Comparison of ENCODE assay signal across 8 cellular contexts in the genomic region with DNA sequence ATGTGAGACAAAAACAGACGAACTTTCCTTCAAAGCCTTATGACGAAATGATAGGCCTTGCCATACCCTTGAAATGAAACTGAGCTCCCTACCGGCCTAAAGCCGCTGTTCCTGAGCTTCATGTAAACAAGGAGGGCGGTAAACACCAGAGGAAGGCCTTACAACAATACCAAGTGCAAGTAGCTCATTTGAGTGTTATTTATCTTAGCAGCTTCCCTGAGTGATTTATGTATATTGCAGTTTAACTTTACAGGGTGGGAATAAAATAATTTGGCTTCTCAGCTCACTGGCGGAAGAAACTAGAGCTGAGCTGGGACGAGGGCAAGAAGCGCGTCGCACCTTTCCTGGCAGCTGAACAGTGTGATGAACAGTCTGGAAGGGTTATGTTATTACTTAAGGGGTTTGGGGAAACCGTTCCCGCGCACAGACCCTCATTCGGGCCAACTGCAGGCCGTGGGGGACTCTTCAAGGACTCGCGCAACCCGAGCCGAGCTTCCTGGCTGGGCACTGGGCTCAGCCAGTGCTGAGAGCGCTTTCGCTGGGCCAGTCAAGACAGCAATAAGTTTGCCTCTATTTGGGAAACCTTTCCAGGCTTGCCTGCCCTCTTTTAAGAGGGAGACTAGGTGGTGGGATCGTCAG.
A peak's percentile ranks its signal among the peaks of the same experiment; 100 is the strongest.
DNase-seq lines count a peak whose midpoint lies in the region; ATAC-seq, FAIRE-seq and TF ChIP-seq lines count a peak whose summit lies in the region.

No MANE protein-coding gene starts in this region.

- FAIRE-seq in kidney (lab: Jason Lieb, UNC), result no peak

- H3K4me1 ChIP-seq in kidney (ENCODE audit: control insufficient read depth in 1 of 2, insufficient read depth in 1 of 2, low read depth in 1 of 2, low read length in 2 of 2), result peaks cover 10 to 19% of the 10 kb centered on the region in 2 donors

- DNase-seq in NCI-H1436 treated with DMSO at 0.1 percent for 48 hours (lab: John Stamatoyannopoulos, UW), result peak; percentile 8
- DNase-seq in NCI-H1436 (lab: John Stamatoyannopoulos, UW), result no peak
- DNase-seq in NAMALWA (ENCODE audit: low spot score), result peak; percentile 73
- DNase-seq in activated naive CD8-positive, alpha-beta T cell treated with anti-CD3 and anti-CD28 coated beads, Interleukin-2, amount 50 U/mL, for 24 hours, result peak; percentile 12
- peak; percentile 68 for DNase-seq in kidney
- no peak for DNase-seq in NCI-H82 (lab: John Stamatoyannopoulos, UW)

- H3K9me3 ChIP-seq in kidney (ENCODE audit: control insufficient read depth in 1 of 2, low read length in 2 of 2), result no peaks in the 10 kb centered on the region

- intact Hi-C loops in kidney (cut with DNase I), result no loop called here

- H3K9ac ChIP-seq in kidney (ENCODE audit: low read length in 2 of 2), result peak overlapping the region; percentile 55 to 94

- H3K9me3 Mint-ChIP-seq in activated naive CD8-positive, alpha-beta T cell treated with anti-CD3 and anti-CD28 coated beads, Interleukin-2, amount 50 U/mL, for 24 hours, result no peaks in the 10 kb centered on the region

- H3K27ac ChIP-seq in kidney (ENCODE audit: low read depth in 2 of 2, low read length in 2 of 2) (peak overlapping the region; percentile 98), temporal lobe (ENCODE audit: low read depth, low read length) (peak overlapping the region; percentile 98)

- H3K36me3 Mint-ChIP-seq in activated naive CD8-positive, alpha-beta T cell treated with anti-CD3 and anti-CD28 coated beads, Interleukin-2, amount 50 U/mL, for 24 hours (ENCODE audit: low read depth), result peaks cover 5% of the 10 kb centered on the region

- ATAC-seq in activated naive CD8-positive, alpha-beta T cell treated with anti-CD3 and anti-CD28 coated beads, Interleukin-2, amount 50 U/mL, for 24 hours, result no peak
- no peak for ATAC-seq in GM21423 (IDR thresholded peaks at IDR 0.05; ENCODE audit: unreplicated experiment)

- peaks cover 40% of the 10 kb centered on the region for H3K27me3 Mint-ChIP-seq in activated naive CD8-positive, alpha-beta T cell treated with anti-CD3 and anti-CD28 coated beads, Interleukin-2, amount 50 U/mL, for 24 hours

- peak overlapping the region; percentile 80 for H3K27ac Mint-ChIP-seq in activated naive CD8-positive, alpha-beta T cell treated with anti-CD3 and anti-CD28 coated beads, Interleukin-2, amount 50 U/mL, for 24 hours

- peak overlapping the region; percentile 75 for H3K4me3 Mint-ChIP-seq in activated naive CD8-positive, alpha-beta T cell treated with anti-CD3 and anti-CD28 coated beads, Interleukin-2, amount 50 U/mL, for 24 hours

- H3K4me3 ChIP-seq in kidney (ENCODE audit: low read length in 2 of 2), result peak overlapping the region; percentile 80 to 84

- TF ChIP-seq CTCF in kidney (IDR thresholded peaks at IDR 0.05; ENCODE audit: borderline replicate concordance, extremely low read depth, insufficient read depth), result no peak

- no peaks in the 10 kb centered on the region for H3K36me3 ChIP-seq in kidney (ENCODE audit: control insufficient read depth in 1 of 2, insufficient read depth in 2 of 2, low read length in 2 of 2)

- peaks cover 72% of the 10 kb centered on the region for H3K4me1 Mint-ChIP-seq in activated naive CD8-positive, alpha-beta T cell treated with anti-CD3 and anti-CD28 coated beads, Interleukin-2, amount 50 U/mL, for 24 hours

Comparison
In these comparisons a context has a peak if more than half of its experiments do, and no peak if none do; other contexts are left out.
1. DNase-seq: peak in NCI-H1436 treated with DMSO at 0.1 percent for 48 hours (single experiment), NAMALWA (single experiment), activated naive CD8-positive, alpha-beta T cell treated with anti-CD3 and anti-CD28 coated beads, Interleukin-2, amount 50 U/mL, for 24 hours (single experiment) and kidney (single experiment); none in NCI-H1436 (single experiment) and NCI-H82 (single experiment).